ENCODE assay signal across 23 cellular contexts in the genomic region with DNA sequence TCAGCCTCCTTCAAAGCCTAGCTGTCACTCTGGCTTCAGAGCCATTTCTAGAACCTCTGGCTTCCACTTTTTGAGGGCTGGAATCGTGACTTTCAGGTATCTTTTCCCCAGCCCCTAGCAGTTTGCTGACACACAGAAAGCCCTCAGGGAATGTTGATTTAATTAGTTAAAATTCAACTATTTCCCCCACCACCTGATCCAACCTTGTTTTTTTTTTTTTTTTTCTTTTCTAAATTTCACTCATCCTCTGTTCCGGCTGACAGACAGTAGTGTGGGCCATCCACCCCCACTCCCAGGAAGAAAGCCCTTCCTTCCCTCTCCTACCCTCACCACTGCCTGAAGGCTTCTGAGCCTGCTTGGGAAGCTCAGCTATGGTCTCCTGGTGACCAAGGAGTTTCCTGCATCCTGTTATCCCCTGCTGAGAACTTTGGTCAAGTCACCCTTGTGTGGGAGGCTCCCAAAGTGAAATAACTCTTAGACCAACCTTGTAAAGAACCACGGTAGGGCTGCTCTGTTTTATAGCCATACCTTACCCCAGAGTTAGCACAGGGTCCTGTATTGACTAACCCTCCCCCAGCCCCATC. TPM values are rescaled to one million over a fixed set of nuclear protein-coding genes. Genes with fewer than 3 reads are reported as not detected.
"Had no signal": no experiment of that assay in that cellular context is flagged by ENCODE, and none has a peak within 500 bp of the region (broad histone marks: within the 10 kb centered on the region; RNA-seq: fewer than 3 reads in every experiment).

No MANE protein-coding gene starts in this region.

- DNase-seq: cortex of kidney; dorsolateral prefrontal cortex; effector CD8-positive, alpha-beta T cell; gastrocnemius medialis; glutamatergic neuron; islet precursor cell; left cardiac atrium; mucosa of descending colon; naive thymus-derived CD8-positive, alpha-beta T cell; ovary; right cardiac atrium; stimulated activated CD4-positive, alpha-beta T cell treated with anti-CD3 and anti-CD28 coated beads, Interleukin-2, amount 100 ng/mL, for 48 hours; stimulated activated naive CD4-positive, alpha-beta T cell treated with Interleukin-2 at 50 U/mL for 16 hours; trophoblast cell had no signal

- H3K4me1 Mint-ChIP-seq: naive thymus-derived CD8-positive, alpha-beta T cell had no signal

- H3K27ac ChIP-seq: dorsolateral prefrontal cortex, gastrocnemius medialis, neutrophil, ovary had no signal

- H3K4me2 ChIP-seq: smooth muscle cell had no signal

- H3K4me3 ChIP-seq: dorsolateral prefrontal cortex, gastrocnemius medialis, mucosa of descending colon, ovary, smooth muscle cell had no signal

- H3K36me3 Mint-ChIP-seq: naive thymus-derived CD8-positive, alpha-beta T cell had no signal

- FAIRE-seq: endometrium, urothelium cell line had no signal

- H3K4me3 Mint-ChIP-seq: naive thymus-derived CD8-positive, alpha-beta T cell had no signal

- H3K4me1 ChIP-seq: gastrocnemius medialis had no signal

- ATAC-seq: esophagus mucosa; gastrocnemius medialis; left cardiac atrium; mucosa of descending colon; naive thymus-derived CD8-positive, alpha-beta T cell; right cardiac atrium had no signal

- H3K9me3 ChIP-seq: gastrocnemius medialis, mucosa of descending colon, neutrophil, ovary had no signal

- H3K36me3 ChIP-seq: gastrocnemius medialis, neutrophil, ovary had no signal

- H3K27me3 ChIP-seq: dorsolateral prefrontal cortex, gastrocnemius medialis, neutrophil, ovary had no signal

RNA-seq across cellular contexts. Expression of a gene that starts 29.4 kb away (rescaled TPM):
- total RNA-seq: esophagus mucosa; fibroblast of villous mesenchyme; gastrocnemius medialis; left cardiac atrium; liver; lung microvascular endothelial cell; naive thymus-derived CD8-positive, alpha-beta T cell; ovary; posterior vena cava had no signal
- polyA plus RNA-seq: naive thymus-derived CD8-positive, alpha-beta T cell; right cardiac atrium had no signal
